ENCODE assay signal across 1 cellular context in the genomic region with DNA sequence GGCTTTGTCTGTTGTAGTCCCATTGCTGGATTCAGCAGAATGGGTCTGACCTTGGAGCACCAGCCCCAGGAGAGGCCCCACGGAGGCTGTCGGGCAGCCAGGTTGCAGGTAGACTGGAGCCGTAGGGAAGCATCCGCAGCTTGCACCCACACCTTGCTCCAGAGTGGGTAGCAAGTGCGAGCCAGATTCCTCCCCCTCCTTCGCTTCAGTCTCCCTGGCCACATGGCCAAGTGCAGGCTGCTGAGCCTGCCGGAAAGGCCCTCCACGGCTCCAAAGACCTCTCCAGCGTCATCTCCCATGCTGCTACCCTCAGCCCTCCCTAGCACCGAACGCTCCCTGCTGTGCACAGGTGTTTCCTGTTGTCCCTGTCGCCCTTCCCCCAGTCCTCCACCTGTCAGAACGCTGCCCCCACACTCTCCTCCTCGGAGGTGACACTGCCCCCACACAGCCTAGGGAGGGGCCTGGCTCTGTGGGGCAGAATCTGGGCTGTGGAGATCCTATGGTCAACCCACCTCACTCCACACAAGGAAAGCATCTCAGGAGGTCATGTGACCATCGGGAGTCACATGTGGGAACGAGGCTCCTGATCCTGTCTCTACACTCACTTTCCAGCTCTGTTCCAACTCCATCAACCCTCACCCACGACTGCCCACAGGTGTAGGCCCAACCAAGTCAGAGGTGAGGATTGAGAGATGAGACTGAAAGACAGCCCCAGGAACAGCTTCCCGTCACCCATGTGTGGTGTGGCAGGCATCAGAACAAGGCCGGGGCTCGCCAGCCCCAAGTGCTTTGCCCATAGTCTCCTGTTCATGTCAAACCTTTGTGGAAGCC.
TF ChIP-seq lines count a peak whose summit lies in the region.

No MANE protein-coding gene starts in this region.

TF ChIP-seq in HepG2, 621 proteins besides CTCF, POLR2A, EP300 and RAD21:
- TF ChIP-seq, protein P1, sequence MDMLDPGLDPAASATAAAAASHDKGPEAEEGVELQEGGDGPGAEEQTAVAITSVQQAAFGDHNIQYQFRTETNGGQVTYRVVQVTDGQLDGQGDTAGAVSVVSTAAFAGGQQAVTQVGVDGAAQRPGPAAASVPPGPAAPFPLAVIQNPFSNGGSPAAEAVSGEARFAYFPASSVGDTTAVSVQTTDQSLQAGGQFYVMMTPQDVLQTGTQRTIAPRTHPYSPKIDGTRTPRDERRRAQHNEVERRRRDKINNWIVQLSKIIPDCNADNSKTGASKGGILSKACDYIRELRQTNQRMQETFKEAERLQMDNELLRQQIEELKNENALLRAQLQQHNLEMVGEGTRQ (IDR thresholded peaks at IDR 0.05; ENCODE audit: low read depth, low read length) = peak; percentile 71
- TF ChIP-seq, protein P1 (CRISPR knock-in tag; IDR thresholded peaks at IDR 0.05; ENCODE audit: borderline replicate concordance) = no peak; the same call in 1 of the 2 replicates
- TF ChIP-seq RAD51 (IDR thresholded peaks at IDR 0.05; ENCODE audit: borderline replicate concordance) = peak; percentile 43; the same call in 1 of the 2 replicates
- TF ChIP-seq CHCHD3 (CRISPR knock-in tag; IDR thresholded peaks at IDR 0.05) = no peak
TF ChIP-seq in HepG2: peak in this region for 2.
